Comparison of ENCODE assay signal across 1 cellular context in the genomic region with DNA sequence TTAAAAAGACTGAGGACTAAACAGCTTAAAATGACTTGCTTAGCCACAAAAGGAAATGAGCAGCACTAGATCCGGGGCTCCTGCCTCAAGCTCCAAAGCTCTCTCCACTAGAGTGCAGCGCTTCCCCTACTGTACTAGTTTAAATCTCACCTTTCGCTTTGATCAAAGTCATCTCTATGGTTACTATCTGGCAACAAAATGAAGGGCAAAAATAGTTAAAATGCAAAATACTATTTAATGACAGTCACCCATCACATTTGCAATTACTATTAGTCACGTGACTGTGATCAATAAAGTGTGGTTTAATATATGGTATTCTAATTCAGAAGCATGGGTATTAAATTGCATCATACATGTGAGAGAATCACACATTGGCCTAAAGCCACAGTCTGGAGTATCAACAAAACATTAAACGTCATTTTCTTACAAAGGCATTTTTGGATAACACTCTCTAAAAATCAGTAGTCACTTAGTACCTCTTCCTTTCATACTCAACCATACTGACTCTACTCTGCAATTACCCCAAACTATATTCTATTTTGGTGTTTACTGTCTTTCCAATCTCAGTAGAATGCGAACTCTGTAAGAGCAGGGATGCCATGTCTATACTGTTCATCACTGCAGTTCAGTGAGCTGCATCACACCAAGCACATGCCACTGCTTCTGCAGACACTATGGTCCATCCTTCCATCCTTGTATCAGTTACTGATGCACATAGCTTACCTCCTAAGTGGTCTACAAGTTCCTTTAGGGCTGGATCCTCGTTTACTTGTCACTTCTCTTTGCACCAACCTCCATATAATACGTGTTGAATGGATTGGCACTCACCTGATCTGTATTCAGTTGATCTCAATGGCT.
TF ChIP-seq lines count a peak whose summit lies in the region.

No MANE protein-coding gene starts in this region.

TF ChIP-seq in GM12878, 131 proteins besides CTCF, POLR2A, EP300 and RAD21 (continued from another document):
- TF ChIP-seq, protein P1, sequence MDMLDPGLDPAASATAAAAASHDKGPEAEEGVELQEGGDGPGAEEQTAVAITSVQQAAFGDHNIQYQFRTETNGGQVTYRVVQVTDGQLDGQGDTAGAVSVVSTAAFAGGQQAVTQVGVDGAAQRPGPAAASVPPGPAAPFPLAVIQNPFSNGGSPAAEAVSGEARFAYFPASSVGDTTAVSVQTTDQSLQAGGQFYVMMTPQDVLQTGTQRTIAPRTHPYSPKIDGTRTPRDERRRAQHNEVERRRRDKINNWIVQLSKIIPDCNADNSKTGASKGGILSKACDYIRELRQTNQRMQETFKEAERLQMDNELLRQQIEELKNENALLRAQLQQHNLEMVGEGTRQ (IDR thresholded peaks at IDR 0.05; ENCODE audit: borderline replicate concordance, low read depth, low read length), result no peak; the same call in 1 of the 2 replicates
- no peak for TF ChIP-seq POLR2AphosphoS5 (IDR thresholded peaks at IDR 0.05; ENCODE audit: low read length)
- TF ChIP-seq RELA (IDR thresholded peaks at IDR 0.05; ENCODE audit: borderline replicate concordance, partially characterized antibody), result no peak
- no peak for TF ChIP-seq MTA2 (IDR thresholded peaks at IDR 0.05; ENCODE audit: low read depth)
- TF ChIP-seq ZNF622 (IDR thresholded peaks at IDR 0.05), result no peak
- no peak for TF ChIP-seq RCOR1 (conservative IDR thresholded peaks at IDR 0.05; ENCODE audit: low read depth, low read length)
- no peak for TF ChIP-seq SREBF1 (IDR thresholded peaks at IDR 0.05; ENCODE audit: low read length)
- no peak for TF ChIP-seq ZNF24 (IDR thresholded peaks at IDR 0.05)
- TF ChIP-seq RAD51 (IDR thresholded peaks at IDR 0.05), result peak; percentile 88
- no peak for TF ChIP-seq BACH1 (IDR thresholded peaks at IDR 0.05; ENCODE audit: borderline replicate concordance)
- TF ChIP-seq HDAC2 (IDR thresholded peaks at IDR 0.05), result no peak
- TF ChIP-seq JUND (IDR thresholded peaks at IDR 0.05; ENCODE audit: low read depth, low read length), result no peak
- no peak for TF ChIP-seq BCL3 (IDR thresholded peaks at IDR 0.05; ENCODE audit: borderline replicate concordance, insufficient read depth, low read depth, low read length, poor library complexity, severe bottlenecking)
- no peak for TF ChIP-seq E2F4 (IDR thresholded peaks at IDR 0.05; ENCODE audit: low read depth, low read length)
- TF ChIP-seq SIX5 (IDR thresholded peaks at IDR 0.05; ENCODE audit: low read depth, low read length, severe bottlenecking), result no peak
